ENCODE assay signal across 24 cellular contexts in the genomic region with DNA sequence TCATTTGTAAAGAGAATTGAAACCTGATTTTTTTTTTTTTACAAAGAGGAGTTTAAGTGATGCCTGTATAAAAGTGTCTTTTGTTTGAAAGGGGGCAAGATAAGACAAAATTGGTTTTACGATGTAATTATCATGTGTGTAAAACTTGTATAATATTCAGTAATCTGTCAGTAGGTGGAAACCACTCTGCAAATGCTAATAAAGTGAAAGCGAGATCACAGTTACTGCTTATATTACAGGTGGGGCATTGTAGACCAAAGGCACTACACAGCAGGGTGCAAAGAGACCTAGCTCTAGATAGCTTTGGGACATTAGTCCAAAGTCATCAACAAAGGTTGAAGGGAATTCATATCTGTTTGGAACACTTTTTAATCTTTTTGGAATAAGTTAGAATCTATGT.
"Had no signal": no experiment of that assay in that cellular context is flagged by ENCODE, and none has a peak within 500 bp of the region (broad histone marks: within the 10 kb centered on the region; RNA-seq: fewer than 3 reads in every experiment).

No MANE protein-coding gene starts in this region.

- H3K4me3 Mint-ChIP-seq: IgD-negative memory B cell; T-cell; T-helper 1 cell treated with Interleukin-12 subunit alpha and Interleukin-12 subunit beta and Interleukin-4 antibody, amounts not matched to agents 30 μg/mL and 1 μg/mL, for 36 hours had no signal

- ATAC-seq: K562, Panc1, PC-3, T-cell had no signal

- H3K9me3 ChIP-seq: SK-N-SH had no signal

- DNase-seq: Kasumi-1; MM.1S; NCI-H1092 treated with DMSO at 0.1 percent for 48 hours; NCI-H1694; NCI-H187 treated with DMSO at 0.1 percent for 48 hours; NCI-H2029 treated with DMSO at 0.1 percent for 48 hours; NCI-H2107; NCI-H2171 treated with DMSO at 0.1 percent for 48 hours; NCI-H345; NCI-H446 treated with DMSO at 0.1 percent for 48 hours; NCI-H510A treated with DMSO at 0.1 percent for 48 hours; NCI-H526; NCI-H82; NK-92 treated with Interleukin-12 subunit alpha and Interleukin-12 subunit beta, amount 100 ng/mL, for 24 hours; PC-3; SHP77; SK-N-SH; SW 1271; T-cell had no signal

- H3K9me3 Mint-ChIP-seq: T-helper 1 cell treated with Interleukin-12 subunit alpha and Interleukin-12 subunit beta and Interleukin-4 antibody, amounts not matched to agents 30 μg/mL and 1 μg/mL, for 36 hours had no signal

- H3K4me3 ChIP-seq: K562 had no signal

- H3K27ac Mint-ChIP-seq: IgD-negative memory B cell; T-cell; T-helper 1 cell treated with Interleukin-12 subunit alpha and Interleukin-12 subunit beta and Interleukin-4 antibody, amounts not matched to agents 30 μg/mL and 1 μg/mL, for 36 hours had no signal

- FAIRE-seq: HTR-8/SVneo, K562 had no signal

- H3K4me1 Mint-ChIP-seq: IgD-negative memory B cell had no signal

- H3K36me3 Mint-ChIP-seq: T-cell had no signal
